Comparison of ENCODE assay signal across 20 cellular contexts in genomic region chr4:158836828-158837449, GRCh38.
A peak's percentile ranks its signal among the peaks of the same experiment; 100 is the strongest.
DNase-seq lines count a peak whose midpoint lies in the region; ATAC-seq and TF ChIP-seq lines count a peak whose summit lies in the region.
"Had no signal": no experiment of that assay in that cellular context is flagged by ENCODE, and none has a peak within 500 bp of the region (broad histone marks: within the 10 kb centered on the region; RNA-seq: fewer than 3 reads in every experiment).

No MANE protein-coding gene starts in this region.

- H3K4me3 Mint-ChIP-seq in activated T-cell treated with anti-CD3 and anti-CD28 coated beads, Interleukin-2, amount 50 U/mL, for 72 hours: no peak overlapping the region
- no peak overlapping the region for H3K4me3 Mint-ChIP-seq in nephron progenitor cell
- H3K4me3 Mint-ChIP-seq: B cell; CD4-positive, alpha-beta T cell had no signal

- H3K36me3 Mint-ChIP-seq in activated T-cell treated with anti-CD3 and anti-CD28 coated beads, Interleukin-2, amount 50 U/mL, for 72 hours (ENCODE audit: insufficient read depth in 2 of 2): peaks cover 9 to 10% of the 10 kb centered on the region in 2 donors
- H3K36me3 Mint-ChIP-seq in nephron progenitor cell (ENCODE audit: low read depth): peaks cover 52% of the 10 kb centered on the region

- H3K9me3 Mint-ChIP-seq in activated T-cell treated with anti-CD3 and anti-CD28 coated beads, Interleukin-2, amount 50 U/mL, for 72 hours: no peaks in the 10 kb centered on the region
- H3K9me3 Mint-ChIP-seq in nephron progenitor cell: no peaks in the 10 kb centered on the region
- H3K9me3 Mint-ChIP-seq: CD4-positive, alpha-beta T cell had no signal

- no peak for DNase-seq in activated T-cell treated with anti-CD3 and anti-CD28 coated beads, Interleukin-2, amount 50 U/mL, for 72 hours
- no peak for DNase-seq in activated T-cell treated with anti-CD3 and anti-CD28 coated beads, Interleukin-2, amount 50 U/mL, for 48 hours
- DNase-seq in caudate nucleus (lab: John Stamatoyannopoulos, UW): no peak
- no peak for DNase-seq in nephron progenitor cell
- no peak for DNase-seq in activated CD4-positive, alpha-beta T cell treated with anti-CD3 and anti-CD28 coated beads for 1 hour
- no peak for DNase-seq in head of caudate nucleus
- no peak for DNase-seq in stimulated activated CD4-positive, alpha-beta T cell treated with anti-CD3 and anti-CD28 coated beads, Interleukin-4, amount 100 ng/mL, for 1 hour
- DNase-seq: Calu3; CD4-positive, alpha-beta T cell; GM23248; NCI-H1417; NCI-H187 treated with DMSO at 0.1 percent for 48 hours; NCI-H2171; NCI-H446; NCI-H69; Right ventricle myocardium superior had no signal

- H3K27ac ChIP-seq in caudate nucleus (ENCODE audit: low read depth, low read length): peak overlapping the region; percentile 65
- H3K27ac ChIP-seq in temporal lobe (ENCODE audit: low read depth, low read length): peak overlapping the region; percentile 48
- H3K27ac ChIP-seq: 22Rv1, GM23248 had no signal

- no peaks in the 10 kb centered on the region for H3K27me3 Mint-ChIP-seq in activated T-cell treated with anti-CD3 and anti-CD28 coated beads, Interleukin-2, amount 50 U/mL, for 72 hours (ENCODE audit: low read depth)
- H3K27me3 Mint-ChIP-seq in nephron progenitor cell (ENCODE audit: low read depth, poor library complexity): peaks cover 3% of the 10 kb centered on the region
- H3K27me3 Mint-ChIP-seq: CD4-positive, alpha-beta T cell had no signal

- no peaks in the 10 kb centered on the region for H3K4me1 Mint-ChIP-seq in activated T-cell treated with anti-CD3 and anti-CD28 coated beads, Interleukin-2, amount 50 U/mL, for 72 hours (ENCODE audit: low read depth)
- peaks cover 29% of the 10 kb centered on the region for H3K4me1 Mint-ChIP-seq in nephron progenitor cell
- H3K4me1 Mint-ChIP-seq: B cell had no signal

- intact Hi-C loops in head of caudate nucleus (cut with DNase I): no loop called here

- peak in 1 of 2 donors; percentile 68 for ATAC-seq in activated T-cell treated with anti-CD3 and anti-CD28 coated beads, Interleukin-2, amount 50 U/mL, for 72 hours (replicated peaks in 1 of 2)
- ATAC-seq: HCT116 had no signal

- no peak for TF ChIP-seq CTCF in nephron progenitor cell (IDR thresholded peaks at IDR 0.05)

- H3K27ac Mint-ChIP-seq in activated T-cell treated with anti-CD3 and anti-CD28 coated beads, Interleukin-2, amount 50 U/mL, for 72 hours: peak overlapping the region; percentile 9
- peak overlapping the region; percentile 15 for H3K27ac Mint-ChIP-seq in nephron progenitor cell
- H3K27ac Mint-ChIP-seq: B cell; CD4-positive, alpha-beta T cell had no signal
